8 cellular contexts compared by ENCODE assay signal in the genomic region with DNA sequence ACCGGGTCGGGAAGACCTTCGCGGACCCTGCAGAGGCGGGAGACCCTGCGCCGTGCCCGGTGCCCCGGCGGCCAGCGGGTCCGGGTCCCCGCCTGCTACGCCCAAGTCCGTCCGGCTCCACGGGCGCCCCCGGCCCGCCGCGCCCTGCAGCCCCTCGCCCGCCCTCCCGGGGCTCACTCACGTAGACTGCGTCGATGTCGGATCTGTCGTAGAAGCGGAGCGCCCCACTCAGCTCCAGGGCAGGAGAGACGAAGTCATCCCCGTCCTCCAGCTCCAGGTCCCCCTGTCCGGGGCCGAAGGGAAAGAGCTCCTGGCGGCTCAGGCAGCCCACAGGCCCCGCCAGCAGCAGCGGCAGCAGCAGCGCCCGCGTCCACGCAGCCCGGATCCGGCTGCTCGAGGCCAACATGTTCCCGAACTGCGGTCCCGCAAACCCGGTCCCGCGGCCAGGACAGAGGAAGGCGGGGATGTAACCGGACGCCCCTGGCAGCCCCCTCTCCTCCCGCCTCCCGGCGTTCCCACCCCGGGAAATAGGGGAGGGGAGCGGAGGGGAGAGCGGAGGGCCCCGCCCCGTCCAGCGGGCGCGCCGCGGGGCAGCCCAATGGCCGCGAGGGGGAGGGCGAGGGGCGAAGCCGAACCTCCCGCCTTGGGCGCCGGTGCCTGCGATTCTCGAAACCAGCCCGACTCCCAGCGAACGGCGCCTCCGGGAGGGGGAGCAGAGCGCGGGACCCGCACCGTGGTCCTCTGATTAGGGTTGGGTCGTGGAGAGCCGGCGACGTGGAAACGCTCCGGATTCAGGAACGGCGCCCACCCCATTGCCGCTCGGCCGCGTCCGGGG. TPM values are rescaled to one million over a fixed set of nuclear protein-coding genes. Genes with fewer than 3 reads are reported as not detected.
DNase-seq lines count a peak whose midpoint lies in the region; ATAC-seq and TF ChIP-seq lines count a peak whose summit lies in the region.

TSS of gene NID1 (minus strand) at position 417 of the 835 bp plus-strand sequence. CDS start at position 406, 11 bp downstream.

- H3K4me3 ChIP-seq in adipocyte (ENCODE audit: low read length), result peak within 1 kb of the TSS; percentile 95
- peak within 1 kb of the TSS; percentile 24 to 58 for H3K4me3 ChIP-seq in neutrophil (ENCODE audit: low read depth in 1 of 2, low read length in 1 of 2)

- peaks cover 54% of the 10 kb centered on the region for H3K27me3 Mint-ChIP-seq in CD4-positive, alpha-beta T cell
- H3K27me3 Mint-ChIP-seq in glutamatergic neuron (ENCODE audit: unreplicated experiment), result peaks cover 9% of the 10 kb centered on the region

- H3K4me1 Mint-ChIP-seq in CD4-positive, alpha-beta T cell (ENCODE audit: low read depth), result peaks cover 20% of the 10 kb centered on the region
- H3K4me1 Mint-ChIP-seq in glutamatergic neuron (ENCODE audit: low read depth, unreplicated experiment), result peaks cover 5% of the 10 kb centered on the region

- TF ChIP-seq CTCF in CD4-positive, alpha-beta T cell (IDR thresholded peaks at IDR 0.05), result no peak
- peak; percentile 33 for TF ChIP-seq CTCF in glutamatergic neuron (IDR thresholded peaks at IDR 0.05; ENCODE audit: partially characterized antibody, unreplicated experiment)
- no peak for TF ChIP-seq CTCF in neutrophil (IDR thresholded peaks at IDR 0.05)

- peak within 1 kb of the TSS; percentile 97 for H3K9ac ChIP-seq in adipocyte (ENCODE audit: low read length)

- DNase-seq in CD4-positive, alpha-beta T cell, result peak in 4 of 10 experiments; percentile 4 to 49 (median 16)
- DNase-seq in NCI-H774 (lab: John Stamatoyannopoulos, UW) (peak; percentile 67), adipocyte (ENCODE audit: low read depth) (peak; percentile 96), glutamatergic neuron (peak; percentile 76)

- intact Hi-C loops in CD4-positive, alpha-beta T cell (cut with DNase I, micrococcal nuclease), result no loop called here

- H3K27me3 ChIP-seq in CD4-positive, alpha-beta T cell (ENCODE audit: control insufficient read depth, insufficient read depth, low read length), result peaks cover 34% of the 10 kb centered on the region
- H3K27me3 ChIP-seq in adipocyte (replicated peaks; ENCODE audit: control insufficient read depth, insufficient read depth, low read length) (no peaks in the 10 kb centered on the region), neutrophil (peaks cover 87% of the 10 kb centered on the region)

- H3K36me3 ChIP-seq in adipocyte (ENCODE audit: control insufficient read depth, insufficient read depth, low read length, severe bottlenecking), result peaks cover 21% of the 10 kb centered on the region
- H3K36me3 ChIP-seq in neutrophil, result no peaks in the 10 kb centered on the region

- no peaks in the 10 kb centered on the region for H3K9me3 ChIP-seq in CD4-positive, alpha-beta T cell (ENCODE audit: control insufficient read depth, low read length)
- H3K9me3 ChIP-seq in adipocyte (ENCODE audit: control insufficient read depth, low read length), result no peaks in the 10 kb centered on the region
- H3K9me3 ChIP-seq in neutrophil, result no peaks in the 10 kb centered on the region

- CTCF ChIA-PET in CD4-positive, alpha-beta T cell (lab: Charles Lee), result interaction anchor here (0.6 to 1.5 kb wide), 3 partner anchors 24 to 660 kb away, joined by 3 to 4 read pairs (median 3); no protein-coding TSS in a partner anchor

- no peaks in the 10 kb centered on the region for H3K9me3 Mint-ChIP-seq in CD4-positive, alpha-beta T cell
- no peaks in the 10 kb centered on the region for H3K9me3 Mint-ChIP-seq in glutamatergic neuron (ENCODE audit: unreplicated experiment)

- ATAC-seq in CD4-positive, alpha-beta T cell (ENCODE audit: poor library complexity), result peak; percentile 23
- ATAC-seq in GM21529 (IDR thresholded peaks at IDR 0.05; ENCODE audit: unreplicated experiment) (peak; percentile 24), GM19328 (IDR thresholded peaks at IDR 0.05; ENCODE audit: unreplicated experiment) (no peak), HG03039 (IDR thresholded peaks at IDR 0.05; ENCODE audit: unreplicated experiment) (no peak)

- no peak within 1 kb of the TSS for H3K27ac Mint-ChIP-seq in CD4-positive, alpha-beta T cell
- H3K27ac Mint-ChIP-seq in glutamatergic neuron (ENCODE audit: unreplicated experiment), result no peak within 1 kb of the TSS

- H3K4me3 Mint-ChIP-seq in CD4-positive, alpha-beta T cell, result peak within 1 kb of the TSS; percentile 65
- peak within 1 kb of the TSS; percentile 81 for H3K4me3 Mint-ChIP-seq in glutamatergic neuron (ENCODE audit: unreplicated experiment)

- H3K4me1 ChIP-seq in adipocyte (ENCODE audit: control insufficient read depth, insufficient read depth, low read length) (peaks cover 47% of the 10 kb centered on the region), neutrophil (ENCODE audit: control insufficient read depth in 1 of 2, insufficient read depth in 1 of 2, low read depth in 1 of 2, low read length in 1 of 2) (peaks cover 19% of the 10 kb centered on the region in 2 experiments)

- H3K36me3 Mint-ChIP-seq in CD4-positive, alpha-beta T cell (ENCODE audit: low read depth), result no peaks in the 10 kb centered on the region
- no peaks in the 10 kb centered on the region for H3K36me3 Mint-ChIP-seq in glutamatergic neuron (ENCODE audit: unreplicated experiment)

- POLR2A ChIA-PET in CD4-positive, alpha-beta T cell (lab: Charles Lee), result no interaction called here

- no peak within 1 kb of the TSS for H3K27ac ChIP-seq in CD4-positive, alpha-beta T cell (ENCODE audit: low read depth, low read length)
- no peak within 1 kb of the TSS for H3K27ac ChIP-seq in neutrophil

RNA-seq across cellular contexts. Expression of gene NID1, which starts in this region (rescaled TPM):
- total RNA-seq in CD4-positive, alpha-beta T cell, result under 1 TPM; 0.03 to 0.08 TPM
- 1.4 TPM for total RNA-seq in glutamatergic neuron (ENCODE audit: unreplicated experiment)

Comparison
In these comparisons a context has a peak if more than half of its experiments do, and no peak if none do; other contexts are left out.
1. Peak in ATAC-seq in CD4-positive, alpha-beta T cell; RNA of the gene not detected or under 1 TPM.